36 cellular contexts compared by ENCODE assay signal in genomic region chr11:43842021-43842420, GRCh38.
"Had no signal": no experiment of that assay in that cellular context is flagged by ENCODE, and none has a peak within 500 bp of the region (broad histone marks: within the 10 kb centered on the region; RNA-seq: fewer than 3 reads in every experiment).

No MANE protein-coding gene starts in this region.

- ATAC-seq: activated CD4-positive, alpha-beta T cell treated with anti-CD3 and anti-CD28 coated beads for 36 hours; activated CD4-positive, CD25-positive, alpha-beta regulatory T cell treated with anti-CD3 and anti-CD28 coated beads, Interleukin-2, amount 50 U/mL, for 24 hours; activated CD8-positive, alpha-beta memory T cell treated with anti-CD3 and anti-CD28 coated beads, Interleukin-2, amount 10 ng/mL, durations not matched to agents 7 days and 5 days; activated CD8-positive, alpha-beta T cell treated with anti-CD3 and anti-CD28 coated beads, Interleukin-2, amount 10 ng/mL, durations not matched to agents 7 days and 5 days; activated naive CD8-positive, alpha-beta T cell treated with anti-CD3 and anti-CD28 coated beads, Interleukin-2, amount 50 U/mL, for 24 hours had no signal

- DNase-seq: activated CD4-positive, alpha-beta memory T cell treated with anti-CD3 and anti-CD28 coated beads, Interleukin-2, amount 10 ng/mL, durations not matched to agents 7 days and 5 days; activated CD4-positive, alpha-beta T cell treated with anti-CD3 and anti-CD28 coated beads for 1 hour; activated CD4-positive, alpha-beta T cell treated with anti-CD3 and anti-CD28 coated beads for 36 hours; activated CD4-positive, alpha-beta T cell treated with anti-CD3 and anti-CD28 coated beads for 48 hours; activated CD4-positive, alpha-beta T cell treated with anti-CD3 and anti-CD28 coated beads, Interleukin-2, amount 50 U/mL, for 48 hours; activated CD4-positive, CD25-positive, alpha-beta regulatory T cell; activated CD8-positive, alpha-beta memory T cell treated with anti-CD3 and anti-CD28 coated beads for 24 hours; activated CD8-positive, alpha-beta memory T cell treated with anti-CD3 and anti-CD28 coated beads, Interleukin-2, amount 10 ng/mL, durations not matched to agents 7 days and 5 days; activated CD8-positive, alpha-beta memory T cell treated with anti-CD3 and anti-CD28 coated beads, Interleukin-2, amount 50 U/mL, for 48 hours; activated CD8-positive, alpha-beta T cell treated with anti-CD3 and anti-CD28 coated beads, Interleukin-2, amount 10 ng/mL, durations not matched to agents 7 days and 5 days; activated effector memory CD4-positive, alpha-beta T cell treated with Interleukin-2 at 50 U/mL for 16 hours; activated gamma-delta T cell; activated naive CD4-positive, alpha-beta T cell treated with anti-CD3 and anti-CD28 coated beads, Interleukin-2, amount 10 ng/mL, durations not matched to agents 7 days and 5 days; activated naive CD4-positive, alpha-beta T cell treated with Interleukin-2 at 50 U/mL for 16 hours; activated naive CD8-positive, alpha-beta T cell treated with anti-CD3 and anti-CD28 coated beads, Interleukin-2, amount 10 ng/mL, durations not matched to agents 7 days and 5 days; activated naive CD8-positive, alpha-beta T cell treated with anti-CD3 and anti-CD28 coated beads, Interleukin-2, amount 50 U/mL, for 24 hours; activated T-cell treated with anti-CD3 and anti-CD28 coated beads, Interleukin-2, amount 50 U/mL, for 24 hours; activated T-cell treated with anti-CD3 and anti-CD28 coated beads, Interleukin-2, amount 50 U/mL, for 48 hours; amygdala; anterior cingulate cortex; caudate nucleus; cerebellar nuclear complex; T-helper 1 cell; T-helper 2 cell; T-helper 9 cell had no signal

- H3K27me3 Mint-ChIP-seq: activated CD4-positive, alpha-beta memory T cell treated with anti-CD3 and anti-CD28 coated beads, Interleukin-2, amount 10 ng/mL, durations not matched to agents 7 days and 5 days; activated CD4-positive, alpha-beta T cell treated with anti-CD3 and anti-CD28 coated beads for 36 hours; activated CD8-positive, alpha-beta memory T cell treated with anti-CD3 and anti-CD28 coated beads, Interleukin-2, amount 10 ng/mL, durations not matched to agents 7 days and 5 days; activated naive CD4-positive, alpha-beta T cell treated with anti-CD3 and anti-CD28 coated beads, Interleukin-2, amount 10 ng/mL, durations not matched to agents 7 days and 5 days; activated naive CD4-positive, alpha-beta T cell treated with anti-CD3 and anti-CD28 coated beads, Interleukin-2, amount 50 U/mL, for 24 hours; activated naive CD8-positive, alpha-beta T cell; activated naive CD8-positive, alpha-beta T cell treated with anti-CD3 and anti-CD28 coated beads, Interleukin-2, amount 10 ng/mL, durations not matched to agents 7 days and 5 days; activated naive CD8-positive, alpha-beta T cell treated with anti-CD3 and anti-CD28 coated beads, Interleukin-2, amount 50 U/mL, for 24 hours; activated T-cell treated with anti-CD3 and anti-CD28 coated beads, Interleukin-2, amount 50 U/mL, for 24 hours; brain; central memory CD8-positive, alpha-beta T cell had no signal

- H3K4me3 Mint-ChIP-seq: activated CD4-positive, alpha-beta memory T cell treated with anti-CD3 and anti-CD28 coated beads, Interleukin-2, amount 10 ng/mL, durations not matched to agents 7 days and 5 days; activated CD4-positive, alpha-beta T cell treated with anti-CD3 and anti-CD28 coated beads for 36 hours; activated CD8-positive, alpha-beta memory T cell treated with anti-CD3 and anti-CD28 coated beads, Interleukin-2, amount 10 ng/mL, durations not matched to agents 7 days and 5 days; activated CD8-positive, alpha-beta T cell treated with anti-CD3 and anti-CD28 coated beads, Interleukin-2, amount 10 ng/mL, durations not matched to agents 7 days and 5 days; activated naive CD4-positive, alpha-beta T cell treated with anti-CD3 and anti-CD28 coated beads, Interleukin-2, amount 10 ng/mL, durations not matched to agents 7 days and 5 days; activated naive CD4-positive, alpha-beta T cell treated with anti-CD3 and anti-CD28 coated beads, Interleukin-2, amount 50 U/mL, for 24 hours; activated naive CD8-positive, alpha-beta T cell; activated naive CD8-positive, alpha-beta T cell treated with anti-CD3 and anti-CD28 coated beads, Interleukin-2, amount 10 ng/mL, durations not matched to agents 7 days and 5 days; activated naive CD8-positive, alpha-beta T cell treated with anti-CD3 and anti-CD28 coated beads, Interleukin-2, amount 50 U/mL, for 24 hours; activated T-cell treated with anti-CD3 and anti-CD28 coated beads, Interleukin-2, amount 50 U/mL, for 24 hours; brain; central memory CD8-positive, alpha-beta T cell; T-helper 1 cell treated with Interleukin-12 subunit alpha and Interleukin-12 subunit beta and Interleukin-4 antibody, amounts not matched to agents 30 μg/mL and 1 μg/mL, for 36 hours; T-helper 2 cell treated with Interferon-gamma antibody and Interleukin-4, amounts not matched to agents 5 μg/mL and 100 μg/mL, for 36 hours had no signal

- H3K9me3 Mint-ChIP-seq: activated CD4-positive, alpha-beta memory T cell treated with anti-CD3 and anti-CD28 coated beads, Interleukin-2, amount 10 ng/mL, durations not matched to agents 7 days and 5 days; activated naive CD4-positive, alpha-beta T cell treated with anti-CD3 and anti-CD28 coated beads, Interleukin-2, amount 10 ng/mL, durations not matched to agents 7 days and 5 days; activated naive CD4-positive, alpha-beta T cell treated with anti-CD3 and anti-CD28 coated beads, Interleukin-2, amount 50 U/mL, for 24 hours; activated naive CD8-positive, alpha-beta T cell treated with anti-CD3 and anti-CD28 coated beads, Interleukin-2, amount 10 ng/mL, durations not matched to agents 7 days and 5 days; activated naive CD8-positive, alpha-beta T cell treated with anti-CD3 and anti-CD28 coated beads, Interleukin-2, amount 50 U/mL, for 24 hours; activated T-cell treated with anti-CD3 and anti-CD28 coated beads, Interleukin-2, amount 50 U/mL, for 24 hours; activated T-helper 2 cell treated with anti-CD3 and anti-CD28 coated beads, Interferon-gamma antibody, Interleukin-2, Interleukin-4, amounts not matched to agents 10 μg/mL and 5 μg/mL and 100 μg/mL, durations not matched to agents 14 hours and 24 hours and 36 hours; brain; central memory CD8-positive, alpha-beta T cell; T-helper 1 cell treated with Interleukin-12 subunit alpha and Interleukin-12 subunit beta and Interleukin-4 antibody, amounts not matched to agents 30 μg/mL and 1 μg/mL, for 36 hours; T-helper 2 cell treated with Interferon-gamma antibody and Interleukin-4, amounts not matched to agents 5 μg/mL and 100 μg/mL, for 36 hours had no signal

- H3K27me3 ChIP-seq: ascending aorta, cardiac muscle cell had no signal

- H3K4me3 ChIP-seq: ascending aorta, cardiac muscle cell had no signal

- H3K27ac ChIP-seq: ascending aorta, cardiac muscle cell, VCaP had no signal

- H3K27ac Mint-ChIP-seq: activated CD4-positive, alpha-beta memory T cell treated with anti-CD3 and anti-CD28 coated beads, Interleukin-2, amount 10 ng/mL, durations not matched to agents 7 days and 5 days; activated CD4-positive, alpha-beta T cell treated with anti-CD3 and anti-CD28 coated beads for 36 hours; activated CD8-positive, alpha-beta memory T cell treated with anti-CD3 and anti-CD28 coated beads, Interleukin-2, amount 10 ng/mL, durations not matched to agents 7 days and 5 days; activated CD8-positive, alpha-beta T cell treated with anti-CD3 and anti-CD28 coated beads, Interleukin-2, amount 10 ng/mL, durations not matched to agents 7 days and 5 days; activated naive CD4-positive, alpha-beta T cell treated with anti-CD3 and anti-CD28 coated beads, Interleukin-2, amount 10 ng/mL, durations not matched to agents 7 days and 5 days; activated naive CD4-positive, alpha-beta T cell treated with anti-CD3 and anti-CD28 coated beads, Interleukin-2, amount 50 U/mL, for 24 hours; activated naive CD8-positive, alpha-beta T cell; activated naive CD8-positive, alpha-beta T cell treated with anti-CD3 and anti-CD28 coated beads, Interleukin-2, amount 10 ng/mL, durations not matched to agents 7 days and 5 days; activated naive CD8-positive, alpha-beta T cell treated with anti-CD3 and anti-CD28 coated beads, Interleukin-2, amount 50 U/mL, for 24 hours; activated T-cell treated with anti-CD3 and anti-CD28 coated beads, Interleukin-2, amount 50 U/mL, for 24 hours; activated T-helper 2 cell treated with anti-CD3 and anti-CD28 coated beads, Interferon-gamma antibody, Interleukin-2, Interleukin-4, amounts not matched to agents 10 μg/mL and 5 μg/mL and 100 μg/mL, durations not matched to agents 14 hours and 24 hours and 36 hours; brain; T-helper 1 cell treated with Interleukin-12 subunit alpha and Interleukin-12 subunit beta and Interleukin-4 antibody, amounts not matched to agents 30 μg/mL and 1 μg/mL, for 36 hours; T-helper 2 cell treated with Interferon-gamma antibody and Interleukin-4, amounts not matched to agents 5 μg/mL and 100 μg/mL, for 36 hours had no signal

- H3K9me3 ChIP-seq: ascending aorta had no signal

- H3K4me1 Mint-ChIP-seq: activated CD4-positive, alpha-beta memory T cell treated with anti-CD3 and anti-CD28 coated beads, Interleukin-2, amount 10 ng/mL, durations not matched to agents 7 days and 5 days; activated CD4-positive, alpha-beta T cell treated with anti-CD3 and anti-CD28 coated beads for 36 hours; activated naive CD4-positive, alpha-beta T cell treated with anti-CD3 and anti-CD28 coated beads, Interleukin-2, amount 10 ng/mL, durations not matched to agents 7 days and 5 days; activated naive CD4-positive, alpha-beta T cell treated with anti-CD3 and anti-CD28 coated beads, Interleukin-2, amount 50 U/mL, for 24 hours; activated naive CD8-positive, alpha-beta T cell treated with anti-CD3 and anti-CD28 coated beads, Interleukin-2, amount 10 ng/mL, durations not matched to agents 7 days and 5 days; activated naive CD8-positive, alpha-beta T cell treated with anti-CD3 and anti-CD28 coated beads, Interleukin-2, amount 50 U/mL, for 24 hours; central memory CD8-positive, alpha-beta T cell had no signal
